ENCODE assay signal across 10 cellular contexts in the genomic region with DNA sequence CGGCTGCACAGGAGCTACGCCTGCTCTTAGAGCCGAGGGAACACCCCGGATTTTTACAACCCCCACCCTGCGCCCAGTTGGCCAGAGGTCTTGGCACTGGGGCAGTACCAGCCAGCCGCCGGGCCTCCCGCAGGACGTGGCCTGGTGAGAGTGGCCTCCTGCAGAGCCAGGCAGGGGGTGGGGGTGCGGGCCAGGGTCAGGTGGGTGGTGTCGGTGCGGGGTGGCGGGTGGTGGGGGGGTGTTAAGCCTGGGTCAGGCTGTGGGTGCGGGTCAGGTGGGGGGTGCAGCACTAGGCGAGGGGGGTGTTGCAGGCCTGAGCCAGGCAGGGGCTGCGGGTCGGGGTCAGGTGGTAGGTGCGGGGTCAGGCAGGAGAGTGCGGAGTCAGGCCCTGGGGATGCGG. TPM values are rescaled to one million over a fixed set of nuclear protein-coding genes. Genes with fewer than 3 reads are reported as not detected.
DNase-seq lines count a peak whose midpoint lies in the region; ATAC-seq and TF ChIP-seq lines count a peak whose summit lies in the region.
"Had no signal": no experiment of that assay in that cellular context is flagged by ENCODE, and none has a peak within 500 bp of the region (broad histone marks: within the 10 kb centered on the region; RNA-seq: fewer than 3 reads in every experiment).

No MANE protein-coding gene starts in this region.

- H3K4me3 ChIP-seq in coronary artery (peak overlapping the region; percentile 98), mucosa of descending colon (no peak overlapping the region)

- no peaks in the 10 kb centered on the region for H3K9me3 ChIP-seq in mucosa of descending colon

- TF ChIP-seq CTCF in coronary artery (IDR thresholded peaks at IDR 0.05), result no peak
- no peak for TF ChIP-seq CTCF in mucosa of descending colon (IDR thresholded peaks at IDR 0.05)

- peaks cover 5% of the 10 kb centered on the region for H3K36me3 ChIP-seq in mucosa of descending colon (ENCODE audit: low read depth)

- H3K4me1 ChIP-seq in mucosa of descending colon (ENCODE audit: low read depth), result peaks cover 6% of the 10 kb centered on the region
- H3K4me1 ChIP-seq: foreskin keratinocyte had no signal

- no peak for ATAC-seq in Right ventricle myocardium inferior
- ATAC-seq in mucosa of descending colon, result peak; percentile 37
- no peak for ATAC-seq in HG02938 (IDR thresholded peaks at IDR 0.05; ENCODE audit: unreplicated experiment)

- DNase-seq in Right ventricle myocardium inferior (ENCODE audit: missing footprints), result peak; percentile 65
- no peak for DNase-seq in cardiac septum (ENCODE audit: low spot score)
- no peak for DNase-seq in coronary artery (ENCODE audit: low spot score)
- peak; percentile 56 to 78 (median 76) for DNase-seq in mucosa of descending colon
- no peak for DNase-seq in NCI-H1105 treated with DMSO at 0.1 percent for 48 hours (lab: John Stamatoyannopoulos, UW)
- DNase-seq in mesenteric fat pad (ENCODE audit: low spot score), result no peak
- DNase-seq in DMS79 treated with DMSO at 0.1 percent for 48 hours (lab: John Stamatoyannopoulos, UW), result no peak

- peak overlapping the region in 1 of 2 donors; percentile 96 for H3K27ac ChIP-seq in coronary artery

- intact Hi-C loops in Right ventricle myocardium inferior (cut with DNase I), result no loop called here
- intact Hi-C loops in cardiac septum (cut with DNase I), result loop anchor here (5.0 kb wide), 1 partner anchor 65 kb away; the partner anchor contains the start of genes TUBGCP2 and ZNF511
- intact Hi-C loops in mucosa of descending colon (cut with DNase I, micrococcal nuclease), result no loop called here

RNA-seq across cellular contexts. Expression of gene ECHS1, which starts 0.6 kb away (rescaled TPM):
- total RNA-seq in Right ventricle myocardium inferior (224 TPM), cardiac septum (152 TPM), mucosa of descending colon (100 to 1,000 TPM in 2 of 3 donors, 10 to 100 TPM in 1; 97.7 to 180 (median 151) TPM), mesenteric fat pad (188 TPM)

RNA-seq across cellular contexts. Expression of gene PAOX, which starts 6.6 kb away (rescaled TPM):
- total RNA-seq in Right ventricle myocardium inferior, result 3.5 TPM
- 2.9 TPM for total RNA-seq in cardiac septum
- 1 to 10 TPM; 7.5 to 9.3 (median 8.3) TPM for total RNA-seq in mucosa of descending colon
- 3.6 TPM for total RNA-seq in mesenteric fat pad

RNA-seq across cellular contexts. Expression of gene FUOM, which starts 14.7 kb away (rescaled TPM):
- total RNA-seq in Right ventricle myocardium inferior (7.9 TPM), cardiac septum (6.1 TPM), mucosa of descending colon (10 to 100 TPM; 13.5 to 22.2 (median 18.8) TPM), mesenteric fat pad (19.0 TPM)

RNA-seq across cellular contexts. Expression of gene MTG1, which starts 21.4 kb away (rescaled TPM):
- total RNA-seq in Right ventricle myocardium inferior (17.8 TPM), cardiac septum (21.6 TPM), mucosa of descending colon (10 to 100 TPM; 43.6 to 52.7 (median 45.6) TPM), mesenteric fat pad (33.3 TPM)

RNA-seq across cellular contexts. Expression of gene PRAP1, which starts 25.3 kb away (rescaled TPM):
- total RNA-seq in Right ventricle myocardium inferior (not detected), cardiac septum (not detected), mucosa of descending colon (100 to 1,000 TPM in 2 of 3 donors, 10 to 100 TPM in 1; 69.0 to 215 (median 106) TPM), mesenteric fat pad (1.6 TPM)
- total RNA-seq: Daoy, foreskin keratinocyte had no signal

Comparison
In these comparisons a context has a peak if more than half of its experiments do, and no peak if none do; other contexts are left out.
1. DNase-seq: peak in Right ventricle myocardium inferior (single experiment) and mucosa of descending colon (3 of 3); none in cardiac septum (single experiment), coronary artery (single experiment), NCI-H1105 treated with DMSO at 0.1 percent for 48 hours (single experiment), mesenteric fat pad (single experiment) and DMS79 treated with DMSO at 0.1 percent for 48 hours (single experiment).